Comparison of ENCODE assay signal across 1 cellular context in the genomic region with DNA sequence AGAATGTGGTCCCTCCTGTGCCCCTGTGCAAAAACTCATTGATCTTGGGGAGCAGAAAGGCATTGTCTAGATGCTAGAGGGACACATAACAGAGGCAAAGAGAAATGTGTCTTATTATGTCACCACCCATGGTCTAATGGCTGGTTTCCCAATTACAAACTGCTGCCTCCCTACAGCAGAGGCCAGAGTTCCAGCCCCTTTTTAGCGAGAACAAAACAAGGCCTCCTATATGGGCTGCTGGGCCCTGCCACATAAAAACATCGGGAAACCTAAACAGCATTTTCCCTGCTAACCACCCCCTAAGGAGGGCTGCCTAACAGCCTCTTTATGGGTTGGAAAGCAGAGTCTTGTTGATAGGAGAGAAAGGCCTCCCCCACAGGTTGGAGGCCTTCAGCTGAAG.
TF ChIP-seq lines count a peak whose summit lies in the region.

No MANE protein-coding gene starts in this region.

TF ChIP-seq in WTC11, 78 proteins besides CTCF, POLR2A, EP300 and RAD21 (continued from another document):
- TF ChIP-seq ZNF425 (CRISPR knock-in tag; conservative IDR thresholded peaks at IDR 0.05) (no peak), NFATC4 (CRISPR knock-in tag; IDR thresholded peaks at IDR 0.05) (no peak), ZNF138 (CRISPR knock-in tag; conservative IDR thresholded peaks at IDR 0.05) (no peak), SOX15 (CRISPR knock-in tag; IDR thresholded peaks at IDR 0.05) (no peak), USF2 (CRISPR knock-in tag; IDR thresholded peaks at IDR 0.05) (no peak), TP53 (CRISPR knock-in tag; IDR thresholded peaks at IDR 0.05) (no peak)
- TF ChIP-seq, protein P1, sequence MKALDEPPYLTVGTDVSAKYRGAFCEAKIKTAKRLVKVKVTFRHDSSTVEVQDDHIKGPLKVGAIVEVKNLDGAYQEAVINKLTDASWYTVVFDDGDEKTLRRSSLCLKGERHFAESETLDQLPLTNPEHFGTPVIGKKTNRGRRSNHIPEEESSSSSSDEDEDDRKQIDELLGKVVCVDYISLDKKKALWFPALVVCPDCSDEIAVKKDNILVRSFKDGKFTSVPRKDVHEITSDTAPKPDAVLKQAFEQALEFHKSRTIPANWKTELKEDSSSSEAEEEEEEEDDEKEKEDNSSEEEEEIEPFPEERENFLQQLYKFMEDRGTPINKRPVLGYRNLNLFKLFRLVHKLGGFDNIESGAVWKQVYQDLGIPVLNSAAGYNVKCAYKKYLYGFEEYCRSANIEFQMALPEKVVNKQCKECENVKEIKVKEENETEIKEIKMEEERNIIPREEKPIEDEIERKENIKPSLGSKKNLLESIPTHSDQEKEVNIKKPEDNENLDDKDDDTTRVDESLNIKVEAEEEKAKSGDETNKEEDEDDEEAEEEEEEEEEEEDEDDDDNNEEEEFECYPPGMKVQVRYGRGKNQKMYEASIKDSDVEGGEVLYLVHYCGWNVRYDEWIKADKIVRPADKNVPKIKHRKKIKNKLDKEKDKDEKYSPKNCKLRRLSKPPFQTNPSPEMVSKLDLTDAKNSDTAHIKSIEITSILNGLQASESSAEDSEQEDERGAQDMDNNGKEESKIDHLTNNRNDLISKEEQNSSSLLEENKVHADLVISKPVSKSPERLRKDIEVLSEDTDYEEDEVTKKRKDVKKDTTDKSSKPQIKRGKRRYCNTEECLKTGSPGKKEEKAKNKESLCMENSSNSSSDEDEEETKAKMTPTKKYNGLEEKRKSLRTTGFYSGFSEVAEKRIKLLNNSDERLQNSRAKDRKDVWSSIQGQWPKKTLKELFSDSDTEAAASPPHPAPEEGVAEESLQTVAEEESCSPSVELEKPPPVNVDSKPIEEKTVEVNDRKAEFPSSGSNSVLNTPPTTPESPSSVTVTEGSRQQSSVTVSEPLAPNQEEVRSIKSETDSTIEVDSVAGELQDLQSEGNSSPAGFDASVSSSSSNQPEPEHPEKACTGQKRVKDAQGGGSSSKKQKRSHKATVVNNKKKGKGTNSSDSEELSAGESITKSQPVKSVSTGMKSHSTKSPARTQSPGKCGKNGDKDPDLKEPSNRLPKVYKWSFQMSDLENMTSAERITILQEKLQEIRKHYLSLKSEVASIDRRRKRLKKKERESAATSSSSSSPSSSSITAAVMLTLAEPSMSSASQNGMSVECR (CRISPR knock-in tag; IDR thresholded peaks at IDR 0.05; ENCODE audit: borderline replicate concordance): no peak
TF ChIP-seq in WTC11: peak in this region for 0.
